8 cellular contexts compared by ENCODE assay signal in genomic region chr3:141876891-141877561, GRCh38. TPM values are rescaled to one million over a fixed set of nuclear protein-coding genes. Genes with fewer than 3 reads are reported as not detected.
DNase-seq lines count a peak whose midpoint lies in the region; ATAC-seq and TF ChIP-seq lines count a peak whose summit lies in the region.

No MANE protein-coding gene starts in this region.

- H3K36me3 Mint-ChIP-seq in activated naive CD8-positive, alpha-beta T cell treated with anti-CD3 and anti-CD28 coated beads, Interleukin-2, amount 10 ng/mL, durations not matched to agents 7 days and 5 days = peaks cover 11% of the 10 kb centered on the region
- H3K36me3 Mint-ChIP-seq in type B pancreatic cell = peaks cover 7% of the 10 kb centered on the region

- H3K27ac ChIP-seq in BLaER1 = peak overlapping the region; percentile 94
- H3K27ac ChIP-seq in SK-N-MC = peak overlapping the region; percentile 88
- peak overlapping the region; percentile 90 to 100 (median 99) for H3K27ac ChIP-seq in heart right ventricle

- ATAC-seq in HG03432 (IDR thresholded peaks at IDR 0.05; ENCODE audit: unreplicated experiment) (peak; percentile 23), heart right ventricle (peak in 5 of 8 donors; percentile 16 to 43 (median 25))
- peak; percentile 14 for ATAC-seq in activated naive CD8-positive, alpha-beta T cell treated with anti-CD3 and anti-CD28 coated beads, Interleukin-2, amount 10 ng/mL, durations not matched to agents 7 days and 5 days (ENCODE audit: low read depth)

- H3K4me2 ChIP-seq in BLaER1 = peak overlapping the region; percentile 80

- peaks cover 52% of the 10 kb centered on the region for H4K20me1 ChIP-seq in BLaER1

- POLR2A ChIA-PET in activated naive CD8-positive, alpha-beta T cell treated with anti-CD3 and anti-CD28 coated beads, Interleukin-2, amount 10 ng/mL, durations not matched to agents 7 days and 5 days (lab: Charles Lee) = interaction anchor here (1.0 to 3.8 kb wide), 7 partner anchors 9 to 390 kb away, joined by 3 to 42 read pairs (median 5); partner anchors contain the start of genes RASA2 and RNF7

- H3K27me3 ChIP-seq in BLaER1 (peaks cover 8% of the 10 kb centered on the region), heart right ventricle (no peaks in the 10 kb centered on the region)

- intact Hi-C loops in heart right ventricle (cut with DNase I) = loop anchor here in 9 of 10 donors (1.0 to 10.0 kb wide), 12 partner anchors 36 to 415 kb away; partner anchors contain the start of gene RNF7 (in 3 of the 9)

- H3K9me3 ChIP-seq in BLaER1 (no peaks in the 10 kb centered on the region), SK-N-MC (ENCODE audit: low read depth, low read length) (no peaks in the 10 kb centered on the region), heart right ventricle (no peaks in the 10 kb centered on the region)

- peak overlapping the region; percentile 97 for H3K9ac ChIP-seq in BLaER1
- H3K9ac ChIP-seq in SK-N-MC (ENCODE audit: insufficient read length) = peak overlapping the region; percentile 95

- H3K4me1 Mint-ChIP-seq in activated naive CD8-positive, alpha-beta T cell treated with anti-CD3 and anti-CD28 coated beads, Interleukin-2, amount 10 ng/mL, durations not matched to agents 7 days and 5 days = peaks cover 36% of the 10 kb centered on the region
- peaks cover 20% of the 10 kb centered on the region for H3K4me1 Mint-ChIP-seq in type B pancreatic cell (ENCODE audit: unreplicated experiment)

- WGBS in heart right ventricle, 2 donors = 0% methylated on average over 74 to 75 of the region's 75 CpGs

- no peaks in the 10 kb centered on the region for H3K9me3 Mint-ChIP-seq in activated naive CD8-positive, alpha-beta T cell treated with anti-CD3 and anti-CD28 coated beads, Interleukin-2, amount 10 ng/mL, durations not matched to agents 7 days and 5 days
- H3K9me3 Mint-ChIP-seq in type B pancreatic cell = no peaks in the 10 kb centered on the region

- H3K36me3 ChIP-seq in BLaER1 = no peaks in the 10 kb centered on the region
- peaks cover 15% of the 10 kb centered on the region for H3K36me3 ChIP-seq in SK-N-MC (ENCODE audit: insufficient read depth, low read length)
- no peaks in the 10 kb centered on the region for H3K36me3 ChIP-seq in heart right ventricle

- H3K27me3 Mint-ChIP-seq in activated naive CD8-positive, alpha-beta T cell treated with anti-CD3 and anti-CD28 coated beads, Interleukin-2, amount 10 ng/mL, durations not matched to agents 7 days and 5 days = no peaks in the 10 kb centered on the region
- H3K27me3 Mint-ChIP-seq in type B pancreatic cell = no peaks in the 10 kb centered on the region

- DNase-seq in GM19240 (ENCODE audit: insufficient read length, low spot score) (peak; percentile 11), SK-N-MC (ENCODE audit: low read depth, low spot score) (no peak), heart right ventricle (peak; percentile 49 to 52), pons (ENCODE audit: low spot score) (peak; percentile 60), type B pancreatic cell (ENCODE audit: extremely low spot score, unreplicated experiment) (peak; percentile 74)
- peak; percentile 72 for DNase-seq in activated naive CD8-positive, alpha-beta T cell treated with anti-CD3 and anti-CD28 coated beads, Interleukin-2, amount 10 ng/mL, durations not matched to agents 7 days and 5 days

- H3K4me1 ChIP-seq in BLaER1 (peaks cover 49% of the 10 kb centered on the region), heart right ventricle (peaks cover 0 to 51% (median 24%) of the 10 kb centered on the region in 9 donors)

- peak overlapping the region; percentile 93 for H3K4me3 ChIP-seq in BLaER1
- H3K4me3 ChIP-seq in SK-N-MC = peak overlapping the region; percentile 98
- peak overlapping the region; percentile 66 to 98 (median 94) for H3K4me3 ChIP-seq in heart right ventricle

- no peak for TF ChIP-seq CTCF in heart right ventricle (IDR thresholded peaks at IDR 0.05)
- TF ChIP-seq CTCF in type B pancreatic cell (conservative IDR thresholded peaks at IDR 0.05) = no peak

- H3K4me3 Mint-ChIP-seq in activated naive CD8-positive, alpha-beta T cell treated with anti-CD3 and anti-CD28 coated beads, Interleukin-2, amount 10 ng/mL, durations not matched to agents 7 days and 5 days = peak overlapping the region; percentile 95
- H3K4me3 Mint-ChIP-seq in type B pancreatic cell = peak overlapping the region; percentile 92

- H3K27ac Mint-ChIP-seq in activated naive CD8-positive, alpha-beta T cell treated with anti-CD3 and anti-CD28 coated beads, Interleukin-2, amount 10 ng/mL, durations not matched to agents 7 days and 5 days = peak overlapping the region; percentile 96
- H3K27ac Mint-ChIP-seq in type B pancreatic cell = peak overlapping the region; percentile 99

RNA-seq across cellular contexts. Expression of gene ATP1B3, which starts 0.6 kb away (rescaled TPM):
- 10 to 100 TPM; 63.2 to 66.2 TPM for total RNA-seq in activated naive CD8-positive, alpha-beta T cell treated with anti-CD3 and anti-CD28 coated beads, Interleukin-2, amount 10 ng/mL, durations not matched to agents 7 days and 5 days
- 100 to 1,000 TPM in 1 of 10 donors, 10 to 100 TPM in 9; 21.7 to 118 (median 36.4) TPM for total RNA-seq in heart right ventricle
- 10 to 100 TPM; 39.3 to 95.7 TPM for polyA plus RNA-seq in heart right ventricle
- total RNA-seq in type B pancreatic cell (ENCODE audit: low replicate concordance) = 127 and 135 TPM in 2 replicates
